10 cellular contexts compared by ENCODE assay signal in genomic region chr11:119671048-119671447, GRCh38. TPM values are rescaled to one million over a fixed set of nuclear protein-coding genes. Genes with fewer than 3 reads are reported as not detected.
A peak's percentile ranks its signal among the peaks of the same experiment; 100 is the strongest.
DNase-seq lines count a peak whose midpoint lies in the region; ATAC-seq and TF ChIP-seq lines count a peak whose summit lies in the region.
"Had no signal": no experiment of that assay in that cellular context is flagged by ENCODE, and none has a peak within 500 bp of the region (broad histone marks: within the 10 kb centered on the region; RNA-seq: fewer than 3 reads in every experiment).

No MANE protein-coding gene starts in this region.

- peaks cover 0 to 17% (median 0%) of the 10 kb centered on the region in 11 experiments; a peak in 2 of 22 replicates for H3K27me3 ChIP-seq in BLaER1 treated with 17β-estradiol and CSF1 and Interleukin-3, amounts not matched to agents 10 nM and 100 nM
- H3K27me3 ChIP-seq in gastroesophageal sphincter (peaks cover 2% of the 10 kb centered on the region), osteoblast (ENCODE audit: insufficient read depth, low read length) (no peaks in the 10 kb centered on the region)

- H3K4me3 ChIP-seq in BLaER1 treated with 17β-estradiol and CSF1 and Interleukin-3, amounts not matched to agents 10 nM and 100 nM: no peak overlapping the region
- H3K4me3 ChIP-seq in gastroesophageal sphincter (no peak overlapping the region), osteoblast (ENCODE audit: insufficient read depth, low read length) (no peak overlapping the region)
- H3K4me3 ChIP-seq: thoracic aorta had no signal

- no peak for TF ChIP-seq EP300 in gastroesophageal sphincter (IDR thresholded peaks at IDR 0.05)

- H3K9ac ChIP-seq in BLaER1 treated with 17β-estradiol and CSF1 and Interleukin-3, amounts not matched to agents 10 nM and 100 nM: peak overlapping the region in 5 of 11 experiments; percentile 7 to 50 (median 39); a peak in 5 of 22 replicates

- H2AFZ ChIP-seq in osteoblast (ENCODE audit: low read length): peak overlapping the region; percentile 28

- 25 to 33% methylated on average over 1 to 4 of the region's 5 CpGs for WGBS in gastroesophageal sphincter (ENCODE audit: low coverage in 1 of 2), 2 donors

- peak overlapping the region; percentile 43 to 99 (median 81) for H3K4me2 ChIP-seq in BLaER1 treated with 17β-estradiol and CSF1 and Interleukin-3, amounts not matched to agents 10 nM and 100 nM
- no peak overlapping the region for H3K4me2 ChIP-seq in osteoblast (ENCODE audit: insufficient read depth, low read length)

- H3K79me2 ChIP-seq in osteoblast (ENCODE audit: insufficient read depth, low read length): no peaks in the 10 kb centered on the region

- TF ChIP-seq CTCF in gastroesophageal sphincter (IDR thresholded peaks at IDR 0.05) (no peak), osteoblast (IDR thresholded peaks at IDR 0.05; ENCODE audit: extremely low read depth, low read depth, low read length) (no peak)

- DNase-seq in RPMI8226 (peak; percentile 91), osteoblast (ENCODE audit: insufficient read length, low spot score, missing footprints) (peak; percentile 91), activated gamma-delta T cell (lab: John Stamatoyannopoulos, UW) (no peak), SKM-1 (lab: John Stamatoyannopoulos, UW; ENCODE audit: unreplicated experiment) (no peak)
- DNase-seq: T-helper 2 cell had no signal

- H3K9me3 ChIP-seq in BLaER1 treated with 17β-estradiol and CSF1 and Interleukin-3, amounts not matched to agents 10 nM and 100 nM (replicated peaks in 1 of 11): no peaks in the 10 kb centered on the region
- H3K9me3 ChIP-seq in gastroesophageal sphincter: no peaks in the 10 kb centered on the region
- no peaks in the 10 kb centered on the region for H3K9me3 ChIP-seq in osteoblast (ENCODE audit: low read depth, low read length)
- H3K9me3 ChIP-seq: thoracic aorta had no signal

- H3K4me1 ChIP-seq in BLaER1 treated with 17β-estradiol and CSF1 and Interleukin-3, amounts not matched to agents 10 nM and 100 nM: peaks cover 57 to 77% (median 68%) of the 10 kb centered on the region in 10 experiments
- H3K4me1 ChIP-seq in gastroesophageal sphincter: peaks cover 0 to 39% (median 11%) of the 10 kb centered on the region in 3 donors
- peaks cover 10% of the 10 kb centered on the region for H3K4me1 ChIP-seq in osteoblast (ENCODE audit: insufficient read depth, low read length)

- H3K36me3 ChIP-seq in BLaER1 treated with 17β-estradiol and CSF1 and Interleukin-3, amounts not matched to agents 10 nM and 100 nM: 0 out of 22 replicates have a peak, but pooled peaks cover 0 to 8% (median 0%) of the 10 kb centered on the region in 11 experiments
- H3K36me3 ChIP-seq in gastroesophageal sphincter: peaks cover 0 to 30% of the 10 kb centered on the region in 2 donors
- H3K36me3 ChIP-seq in osteoblast (ENCODE audit: insufficient read depth, low read length): no peaks in the 10 kb centered on the region

- H3K27ac ChIP-seq in BLaER1 treated with 17β-estradiol and CSF1 and Interleukin-3, amounts not matched to agents 10 nM and 100 nM: 0 out of 22 replicates have a peak overlapping the region, but pooled peaks of 2 of the 11 experiments have one; percentile 23 to 46
- peak overlapping the region in 1 of 4 donors; percentile 13 for H3K27ac ChIP-seq in gastroesophageal sphincter
- H3K27ac ChIP-seq in osteoblast (ENCODE audit: low read depth, low read length): no peak overlapping the region
- H3K27ac ChIP-seq: thoracic aorta had no signal

- peaks cover 0 to 52% (median 0%) of the 10 kb centered on the region in 11 experiments; a peak in 6 of 22 replicates for H4K20me1 ChIP-seq in BLaER1 treated with 17β-estradiol and CSF1 and Interleukin-3, amounts not matched to agents 10 nM and 100 nM
- no peaks in the 10 kb centered on the region for H4K20me1 ChIP-seq in osteoblast (ENCODE audit: insufficient read depth, low read length)

- ATAC-seq in gastroesophageal sphincter: peak; percentile 48
- ATAC-seq in HG03460 (IDR thresholded peaks at IDR 0.05; ENCODE audit: unreplicated experiment): no peak
- ATAC-seq in GM18858 (IDR thresholded peaks at IDR 0.05; ENCODE audit: unreplicated experiment): no peak

- TF ChIP-seq POLR2A in gastroesophageal sphincter (IDR thresholded peaks at IDR 0.05): no peak

RNA-seq across cellular contexts. Expression of gene NECTIN1, which starts 58.0 kb away (rescaled TPM):
- total RNA-seq in gastroesophageal sphincter (1 to 10 TPM; 2.6 to 7.1 (median 4.3) TPM), osteoblast (4.1 and 5.8 TPM in 2 replicates)

Comparison
In these comparisons a context has a peak if more than half of its experiments do, and no peak if none do; other contexts are left out.
1. DNase-seq: peak in RPMI8226 (single experiment) and osteoblast (single experiment); none in activated gamma-delta T cell (single experiment) and SKM-1 (single experiment).